In the genomic region with DNA sequence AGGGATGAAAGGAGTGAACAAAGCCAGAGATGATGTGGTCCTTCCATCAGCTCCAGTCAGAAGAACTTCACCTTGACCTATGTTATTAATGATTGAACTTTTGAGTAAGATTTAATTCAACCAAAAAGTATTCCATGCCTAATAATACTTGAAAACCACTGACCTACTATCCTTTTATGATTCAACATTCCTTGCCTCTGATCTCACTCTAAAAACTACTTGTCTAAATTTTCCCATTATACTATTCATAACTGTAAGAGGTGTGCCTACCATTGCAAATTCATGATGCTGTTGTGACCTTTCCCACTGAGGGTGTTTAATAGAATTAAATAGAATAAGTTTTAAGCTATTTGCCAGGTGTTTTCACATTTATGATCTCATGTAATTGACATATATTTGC, we compare ENCODE assay signal across 13 cellular contexts.
"Had no signal": no experiment of that assay in that cellular context is flagged by ENCODE, and none has a peak within 500 bp of the region (broad histone marks: within the 10 kb centered on the region; RNA-seq: fewer than 3 reads in every experiment).

No MANE protein-coding gene starts in this region.

- DNase-seq: activated CD4-positive, CD25-positive, alpha-beta regulatory T cell; activated T-cell treated with anti-CD3 and anti-CD28 coated beads, Interleukin-2, amount 50 U/mL, for 1 hour; dorsolateral prefrontal cortex; head of caudate nucleus; pancreas; stimulated activated CD4-positive, alpha-beta T cell treated with anti-CD3 and anti-CD28 coated beads, Interleukin-15, amount 100 ng/mL, for 24 hours; stimulated activated CD4-positive, alpha-beta T cell treated with anti-CD3 and anti-CD28 coated beads, Interleukin-4, amount 100 ng/mL, for 4 hours; stimulated activated naive CD8-positive, alpha-beta T cell treated with anti-CD3 and anti-CD28 coated beads, Interleukin-15, amount 100 ng/mL, for 72 hours; testis; upper lobe of right lung had no signal

- H3K27ac ChIP-seq: breast epithelium, pancreas, testis, upper lobe of right lung had no signal

- H3K4me1 ChIP-seq: breast epithelium, pancreas, testis, upper lobe of right lung had no signal

- H3K4me3 ChIP-seq: breast epithelium, dorsolateral prefrontal cortex, pancreas, testis, upper lobe of right lung had no signal

- H3K27me3 ChIP-seq: breast epithelium, dorsolateral prefrontal cortex, pancreas, testis, upper lobe of right lung had no signal

- FAIRE-seq: pancreas had no signal

- H3K36me3 ChIP-seq: breast epithelium, pancreas, upper lobe of right lung had no signal

- H3K9me3 ChIP-seq: pancreas, testis, upper lobe of right lung had no signal

- ATAC-seq: esophagus mucosa; left lobe of liver; pancreas; stimulated activated naive CD8-positive, alpha-beta T cell treated with anti-CD3 and anti-CD28 coated beads, Interleukin-15, amount 100 ng/mL, for 72 hours; upper lobe of right lung had no signal
